Comparison of ENCODE assay signal across 14 cellular contexts in genomic region chr1:45544530-45544929, GRCh38. TPM values are rescaled to one million over a fixed set of nuclear protein-coding genes. Genes with fewer than 3 reads are reported as not detected.
DNase-seq lines count a peak whose midpoint lies in the region; ATAC-seq and TF ChIP-seq lines count a peak whose summit lies in the region.
"Had no signal": no experiment of that assay in that cellular context is flagged by ENCODE, and none has a peak within 500 bp of the region (broad histone marks: within the 10 kb centered on the region; RNA-seq: fewer than 3 reads in every experiment).

No MANE protein-coding gene starts in this region.

- H3K4me1 Mint-ChIP-seq in stimulated activated naive CD8-positive, alpha-beta T cell treated with anti-CD3 and anti-CD28 coated beads, Interleukin-15, Interleukin-2, amounts not matched to agents 100 ng/mL and 50 ng/mL, for 24 hours (ENCODE audit: low read depth): peaks cover 52% of the 10 kb centered on the region

- H3K9me3 Mint-ChIP-seq in stimulated activated naive CD8-positive, alpha-beta T cell treated with anti-CD3 and anti-CD28 coated beads, Interleukin-15, Interleukin-2, amounts not matched to agents 100 ng/mL and 50 ng/mL, for 24 hours: no peaks in the 10 kb centered on the region
- H3K9me3 Mint-ChIP-seq: activated T-cell treated with anti-CD3 and anti-CD28 coated beads, Interleukin-2, amount 50 U/mL, for 4 hours had no signal

- intact Hi-C loops in upper lobe of right lung (cut with DNase I): no loop called here

- no peak for TF ChIP-seq CTCF in upper lobe of right lung (IDR thresholded peaks at IDR 0.05)

- H3K9me3 ChIP-seq in duodenal mucosa (ENCODE audit: control insufficient read depth in 1 of 2, low read length in 2 of 2): no peaks in the 10 kb centered on the region
- no peaks in the 10 kb centered on the region for H3K9me3 ChIP-seq in upper lobe of right lung
- H3K9me3 ChIP-seq: Caco-2, SJSA1 had no signal

- H3K4me3 Mint-ChIP-seq in stimulated activated naive CD8-positive, alpha-beta T cell treated with anti-CD3 and anti-CD28 coated beads, Interleukin-15, Interleukin-2, amounts not matched to agents 100 ng/mL and 50 ng/mL, for 24 hours: peak overlapping the region; percentile 71

- no peak for DNase-seq in stimulated activated naive CD8-positive, alpha-beta T cell treated with anti-CD3 and anti-CD28 coated beads, Interleukin-15, Interleukin-2, amounts not matched to agents 100 U/mL and 50 U/mL, for 24 hours
- DNase-seq in upper lobe of right lung (no peak), NCI-H524 (lab: John Stamatoyannopoulos, UW) (no peak), cortex of kidney (lab: John Stamatoyannopoulos, UW) (no peak)
- DNase-seq: Caco-2, IMR-90, NCI-H2081, NCI-H526, T1000 had no signal

- H3K4me1 ChIP-seq in duodenal mucosa (ENCODE audit: control insufficient read depth in 1 of 2, insufficient read depth in 2 of 2, low read length in 2 of 2): peaks cover 27 to 34% of the 10 kb centered on the region in 2 donors
- H3K4me1 ChIP-seq in upper lobe of right lung: peaks cover 31% of the 10 kb centered on the region
- H3K4me1 ChIP-seq: SJSA1 had no signal

- H3K27me3 ChIP-seq in duodenal mucosa (ENCODE audit: control insufficient read depth in 1 of 2, insufficient read depth in 2 of 2, low read length in 2 of 2): no peaks in the 10 kb centered on the region
- H3K27me3 ChIP-seq in upper lobe of right lung: no peaks in the 10 kb centered on the region
- H3K27me3 ChIP-seq: SJSA1 had no signal

- H3K36me3 Mint-ChIP-seq in stimulated activated naive CD8-positive, alpha-beta T cell treated with anti-CD3 and anti-CD28 coated beads, Interleukin-15, Interleukin-2, amounts not matched to agents 100 ng/mL and 50 ng/mL, for 24 hours (ENCODE audit: low read depth): no peaks in the 10 kb centered on the region

- H3K27me3 Mint-ChIP-seq in stimulated activated naive CD8-positive, alpha-beta T cell treated with anti-CD3 and anti-CD28 coated beads, Interleukin-15, Interleukin-2, amounts not matched to agents 100 ng/mL and 50 ng/mL, for 24 hours: no peaks in the 10 kb centered on the region
- H3K27me3 Mint-ChIP-seq: activated CD4-positive, alpha-beta T cell treated with anti-CD3 and anti-CD28 coated beads for 36 hours had no signal

- H3K36me3 ChIP-seq in duodenal mucosa (ENCODE audit: control insufficient read depth in 1 of 2, insufficient read depth in 2 of 2, low read length in 2 of 2) (no peaks in the 10 kb centered on the region), upper lobe of right lung (no peaks in the 10 kb centered on the region)
- H3K36me3 ChIP-seq: SJSA1 had no signal

- H3K4me3 ChIP-seq in duodenal mucosa (ENCODE audit: low read depth in 1 of 2, low read length in 2 of 2): no peak overlapping the region
- no peak overlapping the region for H3K4me3 ChIP-seq in upper lobe of right lung
- H3K4me3 ChIP-seq: SJSA1 had no signal

- no peak overlapping the region for H3K9ac ChIP-seq in duodenal mucosa (ENCODE audit: low read depth in 1 of 2, low read length in 2 of 2)

- H3K27ac Mint-ChIP-seq in stimulated activated naive CD8-positive, alpha-beta T cell treated with anti-CD3 and anti-CD28 coated beads, Interleukin-15, Interleukin-2, amounts not matched to agents 100 ng/mL and 50 ng/mL, for 24 hours: peak overlapping the region; percentile 89

- H3K27ac ChIP-seq in duodenal mucosa (ENCODE audit: low read depth, low read length) (peak overlapping the region; percentile 35), upper lobe of right lung (peak overlapping the region; percentile 36)
- H3K27ac ChIP-seq: SJSA1 had no signal

- no peak for ATAC-seq in stimulated activated naive CD8-positive, alpha-beta T cell treated with anti-CD3 and anti-CD28 coated beads, Interleukin-15, Interleukin-2, amounts not matched to agents 100 U/mL and 50 U/mL, for 24 hours
- ATAC-seq in upper lobe of right lung: no peak

RNA-seq across cellular contexts. Expression of gene AKR1A1, which starts 6.1 kb away (rescaled TPM):
- total RNA-seq in upper lobe of right lung: 167 TPM

RNA-seq across cellular contexts. Expression of gene PRDX1, which starts 22.8 kb away (rescaled TPM):
- 401 TPM for total RNA-seq in upper lobe of right lung

RNA-seq across cellular contexts. Expression of gene NASP, which starts 39.3 kb away (rescaled TPM):
- 49.8 TPM for total RNA-seq in upper lobe of right lung

RNA-seq across cellular contexts. Expression of gene MMACHC, which starts 44.4 kb away (rescaled TPM):
- 6.9 TPM for total RNA-seq in upper lobe of right lung

RNA-seq across cellular contexts. Expression of gene CCDC163, which starts 44.7 kb away (rescaled TPM):
- 0.87 TPM for total RNA-seq in upper lobe of right lung
